Comparison of ENCODE assay signal across 1 cellular context in the genomic region with DNA sequence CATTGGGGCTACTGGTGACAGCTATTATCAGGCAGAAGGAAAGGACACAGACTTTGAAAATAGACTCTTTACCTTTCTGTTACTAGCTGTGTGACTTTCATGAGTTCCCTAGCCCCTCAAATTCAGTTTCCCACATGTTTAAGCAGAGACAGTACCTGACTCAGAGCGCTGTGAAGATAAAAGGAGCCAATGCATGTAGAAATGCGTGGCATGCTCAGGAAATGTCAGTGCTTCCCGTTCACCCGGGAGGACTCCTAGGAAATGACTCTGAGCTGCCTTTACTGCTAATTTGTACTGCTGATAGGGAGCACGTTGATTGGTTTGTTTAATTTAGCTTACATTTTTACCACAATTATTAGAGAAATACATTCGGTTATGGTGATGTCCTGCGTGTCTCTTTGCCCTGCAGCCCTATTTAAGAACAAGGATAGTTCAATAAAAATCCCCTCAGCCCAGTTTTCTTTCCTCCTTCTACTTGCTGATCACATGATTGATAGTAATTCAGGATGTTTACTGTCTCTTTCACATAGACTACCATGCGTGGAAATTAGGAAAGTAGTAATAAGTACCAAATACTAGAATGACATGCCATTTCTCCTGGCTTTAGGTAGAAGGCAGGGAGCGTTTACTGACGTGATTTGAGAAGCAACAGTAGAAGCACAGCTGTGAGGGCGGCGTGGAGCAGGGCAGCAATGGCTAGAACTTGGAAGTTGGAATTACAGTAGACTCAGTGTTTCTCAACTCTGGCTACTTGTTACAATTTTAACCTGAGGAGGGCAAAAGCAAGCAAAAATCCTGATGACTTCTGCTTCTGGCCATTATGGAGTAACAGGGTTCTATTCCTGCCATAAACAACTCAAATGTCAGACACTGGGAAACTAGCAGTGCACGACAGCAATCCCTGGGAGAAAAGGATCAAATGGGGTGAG.
A peak's percentile ranks its signal among the peaks of the same experiment; 100 is the strongest.
TF ChIP-seq lines count a peak whose summit lies in the region.

No MANE protein-coding gene starts in this region.

TF ChIP-seq in K562, 482 proteins besides CTCF, POLR2A, EP300 and RAD21 (continued from another document and continues in another):
- TF ChIP-seq, protein P1, sequence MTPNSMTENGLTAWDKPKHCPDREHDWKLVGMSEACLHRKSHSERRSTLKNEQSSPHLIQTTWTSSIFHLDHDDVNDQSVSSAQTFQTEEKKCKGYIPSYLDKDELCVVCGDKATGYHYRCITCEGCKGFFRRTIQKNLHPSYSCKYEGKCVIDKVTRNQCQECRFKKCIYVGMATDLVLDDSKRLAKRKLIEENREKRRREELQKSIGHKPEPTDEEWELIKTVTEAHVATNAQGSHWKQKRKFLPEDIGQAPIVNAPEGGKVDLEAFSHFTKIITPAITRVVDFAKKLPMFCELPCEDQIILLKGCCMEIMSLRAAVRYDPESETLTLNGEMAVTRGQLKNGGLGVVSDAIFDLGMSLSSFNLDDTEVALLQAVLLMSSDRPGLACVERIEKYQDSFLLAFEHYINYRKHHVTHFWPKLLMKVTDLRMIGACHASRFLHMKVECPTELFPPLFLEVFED (CRISPR knock-in tag; conservative IDR thresholded peaks at IDR 0.05): peak; percentile 38; the same call in 1 of the 2 replicates
- TF ChIP-seq ELF1 (tag; IDR thresholded peaks at IDR 0.05) (peak; percentile 9; the same call in 1 of the 2 replicates), NCOA4 (IDR thresholded peaks at IDR 0.05; ENCODE audit: partially characterized antibody) (no peak), NR2C1 (IDR thresholded peaks at IDR 0.05) (peak; percentile 25; the same call in 1 of the 2 replicates), NR2C1 (tag; IDR thresholded peaks at IDR 0.05) (no peak), ZNF140 (CRISPR knock-in tag; IDR thresholded peaks at IDR 0.05) (no peak), ZNF175 (CRISPR knock-in tag; IDR thresholded peaks at IDR 0.05; ENCODE audit: low read depth) (peak; percentile 85), ZKSCAN3 (CRISPR knock-in tag; IDR thresholded peaks at IDR 0.05) (no peak), HNRNPK (IDR thresholded peaks at IDR 0.05; ENCODE audit: low read depth, low read length, poor library complexity, severe bottlenecking) (no peak), CBX3 (IDR thresholded peaks at IDR 0.05; ENCODE audit: borderline replicate concordance in 1 of 2, low read length in 2 of 2) (peak in 1 of 2 experiments; percentile 58; a peak in 1 of 3 replicates), NR3C1 (CRISPR knock-in tag; IDR thresholded peaks at IDR 0.05) (no peak), MYBL2 (IDR thresholded peaks at IDR 0.05; ENCODE audit: low read depth) (no peak), MYBL2 (CRISPR knock-in tag; IDR thresholded peaks at IDR 0.05; ENCODE audit: borderline replicate concordance) (no peak), ZNF316 (IDR thresholded peaks at IDR 0.05) (peak; percentile 8; the same call in 1 of the 2 replicates), HDAC2 (IDR thresholded peaks at IDR 0.05) (peak; percentile 40), ZC3H4 (CRISPR knock-in tag; IDR thresholded peaks at IDR 0.05; ENCODE audit: borderline replicate concordance) (0 out of 2 replicates have a peak, but pooled peaks have one; percentile 35), MTA1 (IDR thresholded peaks at IDR 0.05; ENCODE audit: borderline replicate concordance) (peak; percentile 13; the same call in 1 of the 2 replicates), BACH1 (tag; IDR thresholded peaks at IDR 0.05) (peak; percentile 53), SMARCA4 (IDR thresholded peaks at IDR 0.05) (peak; percentile 46; the same call in 1 of the 2 replicates), ZNF263 (CRISPR knock-in tag; IDR thresholded peaks at IDR 0.05; ENCODE audit: borderline replicate concordance) (peak; percentile 90), L3MBTL2 (IDR thresholded peaks at IDR 0.05) (peak; percentile 41), WHSC1 (IDR thresholded peaks at IDR 0.05; ENCODE audit: low read length) (peak; percentile 47), ZNF282 (CRISPR knock-in tag; IDR thresholded peaks at IDR 0.05) (no peak), PTRF (tag; IDR thresholded peaks at IDR 0.05) (0 out of 2 replicates have a peak, but pooled peaks have one; percentile 4), MEIS2 (IDR thresholded peaks at IDR 0.05; ENCODE audit: partially characterized antibody) (peak; percentile 41), ZNF324 (CRISPR knock-in tag; IDR thresholded peaks at IDR 0.05) (peak; percentile 5; the same call in 1 of the 2 replicates), RBFOX2 (IDR thresholded peaks at IDR 0.05; ENCODE audit: low read depth, low read length) (peak; percentile 7; the same call in 1 of the 2 replicates), ZKSCAN8 (CRISPR knock-in tag; IDR thresholded peaks at IDR 0.05) (peak; percentile 9; the same call in 1 of the 2 replicates), PHF8 (IDR thresholded peaks at IDR 0.05; ENCODE audit: borderline replicate concordance, low read length) (no peak), SIN3B (IDR thresholded peaks at IDR 0.05; ENCODE audit: low read depth) (no peak), ZFPM2 (CRISPR knock-in tag; IDR thresholded peaks at IDR 0.05) (0 out of 2 replicates have a peak, but pooled peaks have one; percentile 13), DMBX1 (CRISPR knock-in tag; IDR thresholded peaks at IDR 0.05; ENCODE audit: borderline replicate concordance) (no peak; the same call in 1 of the 2 replicates), CEBPG (CRISPR knock-in tag; IDR thresholded peaks at IDR 0.05) (no peak), CEBPG (tag; conservative IDR thresholded peaks at IDR 0.05 in 1 of 2, IDR thresholded peaks at IDR 0.05 in 1 of 2) (0 out of 4 replicates have a peak, but pooled peaks of 1 of the 2 experiments have one; percentile 7), SREBF2 (CRISPR knock-in tag; IDR thresholded peaks at IDR 0.05) (no peak), SRF (CRISPR knock-in tag; IDR thresholded peaks at IDR 0.05) (no peak), ILK (tag; IDR thresholded peaks at IDR 0.05; ENCODE audit: borderline replicate concordance, low read depth) (0 out of 2 replicates have a peak, but pooled peaks have one; percentile 16), FOXK2 (conservative IDR thresholded peaks at IDR 0.05 in 1 of 2, IDR thresholded peaks at IDR 0.05 in 1 of 2; ENCODE audit: low read depth in 2 of 2) (0 out of 4 replicates have a peak, but pooled peaks have one; percentile 30 to 42), SMAD3 (CRISPR knock-in tag; conservative IDR thresholded peaks at IDR 0.05) (no peak; the same call in 1 of the 2 replicates), SAP30 (IDR thresholded peaks at IDR 0.05; ENCODE audit: borderline replicate concordance, insufficient read depth, low read depth, low read length, poor library complexity, severe bottlenecking) (peak; percentile 59), NFIC (IDR thresholded peaks at IDR 0.05) (0 out of 2 replicates have a peak, but pooled peaks have one; percentile 26), ZBTB17 (CRISPR knock-in tag; IDR thresholded peaks at IDR 0.05) (peak; percentile 22; the same call in 1 of the 2 replicates)
- TF ChIP-seq, protein P2, sequence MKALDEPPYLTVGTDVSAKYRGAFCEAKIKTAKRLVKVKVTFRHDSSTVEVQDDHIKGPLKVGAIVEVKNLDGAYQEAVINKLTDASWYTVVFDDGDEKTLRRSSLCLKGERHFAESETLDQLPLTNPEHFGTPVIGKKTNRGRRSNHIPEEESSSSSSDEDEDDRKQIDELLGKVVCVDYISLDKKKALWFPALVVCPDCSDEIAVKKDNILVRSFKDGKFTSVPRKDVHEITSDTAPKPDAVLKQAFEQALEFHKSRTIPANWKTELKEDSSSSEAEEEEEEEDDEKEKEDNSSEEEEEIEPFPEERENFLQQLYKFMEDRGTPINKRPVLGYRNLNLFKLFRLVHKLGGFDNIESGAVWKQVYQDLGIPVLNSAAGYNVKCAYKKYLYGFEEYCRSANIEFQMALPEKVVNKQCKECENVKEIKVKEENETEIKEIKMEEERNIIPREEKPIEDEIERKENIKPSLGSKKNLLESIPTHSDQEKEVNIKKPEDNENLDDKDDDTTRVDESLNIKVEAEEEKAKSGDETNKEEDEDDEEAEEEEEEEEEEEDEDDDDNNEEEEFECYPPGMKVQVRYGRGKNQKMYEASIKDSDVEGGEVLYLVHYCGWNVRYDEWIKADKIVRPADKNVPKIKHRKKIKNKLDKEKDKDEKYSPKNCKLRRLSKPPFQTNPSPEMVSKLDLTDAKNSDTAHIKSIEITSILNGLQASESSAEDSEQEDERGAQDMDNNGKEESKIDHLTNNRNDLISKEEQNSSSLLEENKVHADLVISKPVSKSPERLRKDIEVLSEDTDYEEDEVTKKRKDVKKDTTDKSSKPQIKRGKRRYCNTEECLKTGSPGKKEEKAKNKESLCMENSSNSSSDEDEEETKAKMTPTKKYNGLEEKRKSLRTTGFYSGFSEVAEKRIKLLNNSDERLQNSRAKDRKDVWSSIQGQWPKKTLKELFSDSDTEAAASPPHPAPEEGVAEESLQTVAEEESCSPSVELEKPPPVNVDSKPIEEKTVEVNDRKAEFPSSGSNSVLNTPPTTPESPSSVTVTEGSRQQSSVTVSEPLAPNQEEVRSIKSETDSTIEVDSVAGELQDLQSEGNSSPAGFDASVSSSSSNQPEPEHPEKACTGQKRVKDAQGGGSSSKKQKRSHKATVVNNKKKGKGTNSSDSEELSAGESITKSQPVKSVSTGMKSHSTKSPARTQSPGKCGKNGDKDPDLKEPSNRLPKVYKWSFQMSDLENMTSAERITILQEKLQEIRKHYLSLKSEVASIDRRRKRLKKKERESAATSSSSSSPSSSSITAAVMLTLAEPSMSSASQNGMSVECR (CRISPR knock-in tag; IDR thresholded peaks at IDR 0.05): 0 out of 2 replicates have a peak, but pooled peaks have one; percentile 50
- TF ChIP-seq, protein P3, sequence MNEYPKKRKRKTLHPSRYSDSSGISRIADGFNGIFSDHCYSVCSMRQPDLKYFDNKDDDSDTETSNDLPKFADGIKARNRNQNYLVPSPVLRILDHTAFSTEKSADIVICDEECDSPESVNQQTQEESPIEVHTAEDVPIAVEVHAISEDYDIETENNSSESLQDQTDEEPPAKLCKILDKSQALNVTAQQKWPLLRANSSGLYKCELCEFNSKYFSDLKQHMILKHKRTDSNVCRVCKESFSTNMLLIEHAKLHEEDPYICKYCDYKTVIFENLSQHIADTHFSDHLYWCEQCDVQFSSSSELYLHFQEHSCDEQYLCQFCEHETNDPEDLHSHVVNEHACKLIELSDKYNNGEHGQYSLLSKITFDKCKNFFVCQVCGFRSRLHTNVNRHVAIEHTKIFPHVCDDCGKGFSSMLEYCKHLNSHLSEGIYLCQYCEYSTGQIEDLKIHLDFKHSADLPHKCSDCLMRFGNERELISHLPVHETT (CRISPR knock-in tag; conservative IDR thresholded peaks at IDR 0.05 in 1 of 2, IDR thresholded peaks at IDR 0.05 in 1 of 2): peak in 1 of 2 experiments; percentile 21; a peak in 1 of 4 replicates
- TF ChIP-seq, protein P4, sequence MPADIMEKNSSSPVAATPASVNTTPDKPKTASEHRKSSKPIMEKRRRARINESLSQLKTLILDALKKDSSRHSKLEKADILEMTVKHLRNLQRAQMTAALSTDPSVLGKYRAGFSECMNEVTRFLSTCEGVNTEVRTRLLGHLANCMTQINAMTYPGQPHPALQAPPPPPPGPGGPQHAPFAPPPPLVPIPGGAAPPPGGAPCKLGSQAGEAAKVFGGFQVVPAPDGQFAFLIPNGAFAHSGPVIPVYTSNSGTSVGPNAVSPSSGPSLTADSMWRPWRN (IDR thresholded peaks at IDR 0.05; ENCODE audit: low read depth): no peak
- TF ChIP-seq, protein P5, sequence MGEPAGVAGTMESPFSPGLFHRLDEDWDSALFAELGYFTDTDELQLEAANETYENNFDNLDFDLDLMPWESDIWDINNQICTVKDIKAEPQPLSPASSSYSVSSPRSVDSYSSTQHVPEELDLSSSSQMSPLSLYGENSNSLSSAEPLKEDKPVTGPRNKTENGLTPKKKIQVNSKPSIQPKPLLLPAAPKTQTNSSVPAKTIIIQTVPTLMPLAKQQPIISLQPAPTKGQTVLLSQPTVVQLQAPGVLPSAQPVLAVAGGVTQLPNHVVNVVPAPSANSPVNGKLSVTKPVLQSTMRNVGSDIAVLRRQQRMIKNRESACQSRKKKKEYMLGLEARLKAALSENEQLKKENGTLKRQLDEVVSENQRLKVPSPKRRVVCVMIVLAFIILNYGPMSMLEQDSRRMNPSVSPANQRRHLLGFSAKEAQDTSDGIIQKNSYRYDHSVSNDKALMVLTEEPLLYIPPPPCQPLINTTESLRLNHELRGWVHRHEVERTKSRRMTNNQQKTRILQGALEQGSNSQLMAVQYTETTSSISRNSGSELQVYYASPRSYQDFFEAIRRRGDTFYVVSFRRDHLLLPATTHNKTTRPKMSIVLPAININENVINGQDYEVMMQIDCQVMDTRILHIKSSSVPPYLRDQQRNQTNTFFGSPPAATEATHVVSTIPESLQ (CRISPR knock-in tag; IDR thresholded peaks at IDR 0.05): 0 out of 2 replicates have a peak, but pooled peaks have one; percentile 49
- TF ChIP-seq, protein P6, sequence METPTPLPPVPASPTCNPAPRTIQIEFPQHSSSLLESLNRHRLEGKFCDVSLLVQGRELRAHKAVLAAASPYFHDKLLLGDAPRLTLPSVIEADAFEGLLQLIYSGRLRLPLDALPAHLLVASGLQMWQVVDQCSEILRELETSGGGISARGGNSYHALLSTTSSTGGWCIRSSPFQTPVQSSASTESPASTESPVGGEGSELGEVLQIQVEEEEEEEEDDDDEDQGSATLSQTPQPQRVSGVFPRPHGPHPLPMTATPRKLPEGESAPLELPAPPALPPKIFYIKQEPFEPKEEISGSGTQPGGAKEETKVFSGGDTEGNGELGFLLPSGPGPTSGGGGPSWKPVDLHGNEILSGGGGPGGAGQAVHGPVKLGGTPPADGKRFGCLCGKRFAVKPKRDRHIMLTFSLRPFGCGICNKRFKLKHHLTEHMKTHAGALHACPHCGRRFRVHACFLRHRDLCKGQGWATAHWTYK (CRISPR knock-in tag; IDR thresholded peaks at IDR 0.05): no peak
- TF ChIP-seq, protein P7, sequence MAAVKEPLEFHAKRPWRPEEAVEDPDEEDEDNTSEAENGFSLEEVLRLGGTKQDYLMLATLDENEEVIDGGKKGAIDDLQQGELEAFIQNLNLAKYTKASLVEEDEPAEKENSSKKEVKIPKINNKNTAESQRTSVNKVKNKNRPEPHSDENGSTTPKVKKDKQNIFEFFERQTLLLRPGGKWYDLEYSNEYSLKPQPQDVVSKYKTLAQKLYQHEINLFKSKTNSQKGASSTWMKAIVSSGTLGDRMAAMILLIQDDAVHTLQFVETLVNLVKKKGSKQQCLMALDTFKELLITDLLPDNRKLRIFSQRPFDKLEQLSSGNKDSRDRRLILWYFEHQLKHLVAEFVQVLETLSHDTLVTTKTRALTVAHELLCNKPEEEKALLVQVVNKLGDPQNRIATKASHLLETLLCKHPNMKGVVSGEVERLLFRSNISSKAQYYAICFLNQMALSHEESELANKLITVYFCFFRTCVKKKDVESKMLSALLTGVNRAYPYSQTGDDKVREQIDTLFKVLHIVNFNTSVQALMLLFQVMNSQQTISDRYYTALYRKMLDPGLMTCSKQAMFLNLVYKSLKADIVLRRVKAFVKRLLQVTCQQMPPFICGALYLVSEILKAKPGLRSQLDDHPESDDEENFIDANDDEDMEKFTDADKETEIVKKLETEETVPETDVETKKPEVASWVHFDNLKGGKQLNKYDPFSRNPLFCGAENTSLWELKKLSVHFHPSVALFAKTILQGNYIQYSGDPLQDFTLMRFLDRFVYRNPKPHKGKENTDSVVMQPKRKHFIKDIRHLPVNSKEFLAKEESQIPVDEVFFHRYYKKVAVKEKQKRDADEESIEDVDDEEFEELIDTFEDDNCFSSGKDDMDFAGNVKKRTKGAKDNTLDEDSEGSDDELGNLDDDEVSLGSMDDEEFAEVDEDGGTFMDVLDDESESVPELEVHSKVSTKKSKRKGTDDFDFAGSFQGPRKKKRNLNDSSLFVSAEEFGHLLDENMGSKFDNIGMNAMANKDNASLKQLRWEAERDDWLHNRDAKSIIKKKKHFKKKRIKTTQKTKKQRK (IDR thresholded peaks at IDR 0.05; ENCODE audit: borderline replicate concordance, low read depth, low read length): no peak
- TF ChIP-seq, protein P8, sequence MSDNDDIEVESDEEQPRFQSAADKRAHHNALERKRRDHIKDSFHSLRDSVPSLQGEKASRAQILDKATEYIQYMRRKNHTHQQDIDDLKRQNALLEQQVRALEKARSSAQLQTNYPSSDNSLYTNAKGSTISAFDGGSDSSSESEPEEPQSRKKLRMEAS (CRISPR knock-in tag; IDR thresholded peaks at IDR 0.05): peak; percentile 29; the same call in 1 of the 2 replicates
